ENCODE assay signal across 9 cellular contexts in the genomic region with DNA sequence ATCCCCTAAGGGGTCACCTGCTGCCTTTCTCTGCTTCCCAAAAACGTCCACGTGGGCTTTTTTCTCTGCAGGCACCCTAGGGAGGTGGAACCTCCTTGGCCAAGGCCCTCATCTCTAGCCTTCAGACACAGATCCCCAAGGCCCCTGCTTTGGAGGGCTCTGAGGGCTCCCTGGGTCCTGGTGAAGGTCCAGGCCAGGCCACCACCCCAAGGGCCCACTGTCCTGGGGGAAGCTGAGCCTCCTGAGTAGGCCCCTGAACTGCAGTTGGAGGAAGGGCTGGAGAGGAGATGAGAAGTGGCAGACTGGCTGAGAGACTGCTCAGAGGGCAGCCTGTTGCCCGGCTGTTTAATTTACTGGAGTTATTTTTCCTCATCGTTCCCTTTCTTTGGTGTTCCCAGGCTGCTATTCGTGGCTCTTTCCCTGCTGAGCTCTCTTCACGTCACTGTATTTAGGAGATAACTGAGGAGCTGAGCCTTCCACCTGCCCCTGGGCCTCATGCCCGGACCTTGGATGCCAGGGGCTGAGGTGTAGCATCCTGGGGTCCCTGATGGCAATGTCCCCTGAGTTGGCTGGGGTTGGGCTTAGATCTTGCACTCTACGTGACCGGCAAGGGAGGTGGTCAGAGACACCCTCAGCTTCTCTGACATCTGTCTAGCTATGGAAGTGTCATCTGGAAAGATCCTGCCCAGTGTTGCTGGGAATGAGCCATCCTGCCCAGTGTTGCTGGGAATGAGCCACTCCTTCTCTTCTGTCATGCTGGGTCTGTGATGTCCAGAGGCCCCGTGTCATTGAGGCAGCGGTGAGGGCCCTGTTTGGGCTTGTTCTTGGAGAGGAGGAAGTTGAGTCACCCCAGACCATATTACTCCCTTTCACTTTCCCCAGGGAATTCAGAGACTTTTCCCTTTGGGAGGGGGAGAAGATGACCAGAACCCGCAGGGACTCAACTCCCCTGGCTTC.
A peak's percentile ranks its signal among the peaks of the same experiment; 100 is the strongest.
DNase-seq lines count a peak whose midpoint lies in the region; ATAC-seq and TF ChIP-seq lines count a peak whose summit lies in the region.
"Had no signal": no experiment of that assay in that cellular context is flagged by ENCODE, and none has a peak within 500 bp of the region (broad histone marks: within the 10 kb centered on the region; RNA-seq: fewer than 3 reads in every experiment).

No MANE protein-coding gene starts in this region.

- ATAC-seq in sciatic nerve = peak; percentile 21
- no peak for ATAC-seq in activated CD8-positive, alpha-beta T cell treated with anti-CD3 and anti-CD28 coated beads for 36 hours

- H3K4me3 Mint-ChIP-seq in Calu3 (ENCODE audit: low read depth, unreplicated experiment) = no peak overlapping the region
- H3K4me3 Mint-ChIP-seq in activated CD8-positive, alpha-beta T cell treated with anti-CD3 and anti-CD28 coated beads for 36 hours = no peak overlapping the region

- no peak overlapping the region for H3K4me3 ChIP-seq in fibroblast of pulmonary artery (replicated peaks; ENCODE audit: low read depth, low read length)

- H3K27me3 Mint-ChIP-seq in Calu3 (ENCODE audit: unreplicated experiment) = peaks cover 34% of the 10 kb centered on the region
- peaks cover 1% of the 10 kb centered on the region for H3K27me3 Mint-ChIP-seq in activated CD8-positive, alpha-beta T cell treated with anti-CD3 and anti-CD28 coated beads for 36 hours

- POLR2A ChIA-PET in activated CD8-positive, alpha-beta T cell treated with anti-CD3 and anti-CD28 coated beads for 36 hours (lab: Charles Lee) = interaction anchor here (0.9 kb wide), 1 partner anchor 12 kb away, joined by 3 read pairs; no protein-coding TSS in a partner anchor

- intact Hi-C loops in sciatic nerve (cut with DNase I) = no loop called here
- intact Hi-C loops in Calu3 (cut with micrococcal nuclease; ENCODE audit: unreplicated experiment) = no loop called here
- intact Hi-C loops in activated CD8-positive, alpha-beta T cell treated with anti-CD3 and anti-CD28 coated beads for 36 hours (cut with micrococcal nuclease) = no loop called here

- peaks cover 5% of the 10 kb centered on the region for H3K36me3 Mint-ChIP-seq in Calu3 (ENCODE audit: insufficient read depth, unreplicated experiment)
- no peaks in the 10 kb centered on the region for H3K36me3 Mint-ChIP-seq in activated CD8-positive, alpha-beta T cell treated with anti-CD3 and anti-CD28 coated beads for 36 hours (ENCODE audit: low read depth)

- no peaks in the 10 kb centered on the region for H3K4me1 Mint-ChIP-seq in Calu3 (ENCODE audit: low read depth, unreplicated experiment)
- H3K4me1 Mint-ChIP-seq in activated CD8-positive, alpha-beta T cell treated with anti-CD3 and anti-CD28 coated beads for 36 hours (ENCODE audit: low read depth) = no peaks in the 10 kb centered on the region

- BruUV-seq in Calu3 (replicated peaks; lab: Mats Ljungman, UMichigan) = no TSS peak

- H3K27ac Mint-ChIP-seq in Calu3 (ENCODE audit: unreplicated experiment) = no peak overlapping the region
- H3K27ac Mint-ChIP-seq in activated CD8-positive, alpha-beta T cell treated with anti-CD3 and anti-CD28 coated beads for 36 hours = no peak overlapping the region

- peak overlapping the region; percentile 100 for H3K27ac ChIP-seq in VCaP

- TF ChIP-seq CTCF in VCaP (conservative IDR thresholded peaks at IDR 0.05) (no peak), fibroblast of pulmonary artery (IDR thresholded peaks at IDR 0.05; ENCODE audit: low read length, missing control alignments) (no peak), Calu3 (IDR thresholded peaks at IDR 0.05; ENCODE audit: unreplicated experiment) (no peak)
- no peak for TF ChIP-seq CTCF in activated CD8-positive, alpha-beta T cell treated with anti-CD3 and anti-CD28 coated beads for 36 hours (IDR thresholded peaks at IDR 0.05)

- DNase-seq in GM03348 (ENCODE audit: low spot score) (peak; percentile 79), fibroblast of pulmonary artery (ENCODE audit: low read depth) (peak; percentile 86), sciatic nerve (ENCODE audit: low spot score) (no peak), Calu3 (no peak), SHP77 treated with DMSO at 0.1 percent for 48 hours (lab: John Stamatoyannopoulos, UW) (no peak)
- no peak for DNase-seq in activated naive CD4-positive, alpha-beta T cell (lab: John Stamatoyannopoulos, UW)
- no peak for DNase-seq in activated CD8-positive, alpha-beta T cell treated with anti-CD3 and anti-CD28 coated beads for 36 hours
- DNase-seq: DMS79 had no signal

- no peaks in the 10 kb centered on the region for H3K9me3 Mint-ChIP-seq in Calu3 (ENCODE audit: low read depth, unreplicated experiment)
- no peaks in the 10 kb centered on the region for H3K9me3 Mint-ChIP-seq in activated CD8-positive, alpha-beta T cell treated with anti-CD3 and anti-CD28 coated beads for 36 hours

- CTCF ChIA-PET in Calu3 (lab: Charles Lee) = no interaction called here
- CTCF ChIA-PET in activated CD8-positive, alpha-beta T cell treated with anti-CD3 and anti-CD28 coated beads for 36 hours (lab: Charles Lee) = interaction anchor here (2.8 kb wide), 1 partner anchor 58 kb away, joined by 9 read pairs; no protein-coding TSS in a partner anchor

Comparison
In these comparisons a context has a peak if more than half of its experiments do, and no peak if none do; other contexts are left out.
1. DNase-seq: peak in GM03348 (single experiment) and fibroblast of pulmonary artery (single experiment); none in sciatic nerve (single experiment), Calu3 (single experiment), activated naive CD4-positive, alpha-beta T cell (0 of 4), SHP77 treated with DMSO at 0.1 percent for 48 hours (single experiment) and activated CD8-positive, alpha-beta T cell treated with anti-CD3 and anti-CD28 coated beads for 36 hours (single experiment).